Comparison of ENCODE assay signal across 22 cellular contexts in the genomic region with DNA sequence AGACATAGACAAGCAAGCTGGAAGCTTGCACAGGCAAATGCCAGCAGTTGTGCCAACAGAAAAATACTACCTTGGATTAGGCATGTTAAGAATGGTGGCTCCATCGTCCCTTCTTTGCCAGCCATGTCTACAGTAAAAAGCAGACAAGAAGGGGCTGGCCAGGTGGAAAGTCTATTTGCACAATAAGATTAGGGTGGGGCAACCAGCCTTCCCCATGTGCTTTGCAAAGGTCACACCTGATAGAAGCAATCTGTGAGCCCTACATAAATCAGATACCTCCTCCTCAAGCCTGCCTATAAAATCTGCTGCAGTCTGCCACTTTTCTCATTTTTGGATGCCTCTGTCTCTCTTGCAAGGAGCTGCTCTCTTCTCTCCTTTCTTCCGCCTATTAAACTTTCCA.
A peak's percentile ranks its signal among the peaks of the same experiment; 100 is the strongest.
DNase-seq lines count a peak whose midpoint lies in the region; ATAC-seq, FAIRE-seq and TF ChIP-seq lines count a peak whose summit lies in the region.
"Had no signal": no experiment of that assay in that cellular context is flagged by ENCODE, and none has a peak within 500 bp of the region (broad histone marks: within the 10 kb centered on the region; RNA-seq: fewer than 3 reads in every experiment).

No MANE protein-coding gene starts in this region.

- no peaks in the 10 kb centered on the region for H3K79me1 ChIP-seq in mesendoderm (ENCODE audit: low read length)

- H4K5ac ChIP-seq in mesendoderm (ENCODE audit: low read length), result no peak overlapping the region

- H3K4me1 ChIP-seq in colonic mucosa, result no peaks in the 10 kb centered on the region
- no peaks in the 10 kb centered on the region for H3K4me1 ChIP-seq in mesendoderm (ENCODE audit: control insufficient read depth, low read depth, low read length)
- no peaks in the 10 kb centered on the region for H3K4me1 ChIP-seq in small intestine (ENCODE audit: control insufficient read depth in 2 of 2, insufficient read depth in 1 of 2, low read depth in 1 of 2, low read length in 1 of 2)
- H3K4me1 ChIP-seq: A549; BLaER1 treated with 17β-estradiol and CSF1 and Interleukin-3, amounts not matched to agents 10 nM and 100 nM; Caco-2 had no signal

- H3K9ac ChIP-seq in colonic mucosa (ENCODE audit: low read depth in 2 of 2, low read length in 2 of 2) (no peak overlapping the region), mesendoderm (ENCODE audit: low read length) (no peak overlapping the region)
- H3K9ac ChIP-seq: BLaER1 treated with 17β-estradiol and CSF1 and Interleukin-3, amounts not matched to agents 10 nM and 100 nM had no signal

- DNase-seq in DMS53 (lab: John Stamatoyannopoulos, UW) (peak; percentile 16), DMS53 treated with DMSO at 0.1 percent for 48 hours (lab: John Stamatoyannopoulos, UW; ENCODE audit: unreplicated experiment) (no peak), colonic mucosa (peak; percentile 19), mesendoderm (peak; percentile 19), small intestine (peak; percentile 83)
- DNase-seq: AML-193; Caco-2; Calu3; CD4-positive, alpha-beta T cell; CD8-positive, alpha-beta T cell; DMS79 treated with DMSO at 0.1 percent for 48 hours; GF-D8 had no signal

- H2BK120ac ChIP-seq in mesendoderm (ENCODE audit: low read depth, low read length), result no peak overlapping the region

- H3K4ac ChIP-seq in mesendoderm (ENCODE audit: low read depth, low read length), result no peak overlapping the region

- no peak overlapping the region for H2AK5ac ChIP-seq in mesendoderm (ENCODE audit: low read length)

- no peak overlapping the region for H2BK15ac ChIP-seq in mesendoderm (replicated peaks; ENCODE audit: low read depth)

- TF ChIP-seq CTCF in colonic mucosa (IDR thresholded peaks at IDR 0.05), result no peak

- H3K36me3 ChIP-seq in colonic mucosa (no peaks in the 10 kb centered on the region), mesendoderm (ENCODE audit: control insufficient read depth, insufficient read depth, low read length) (no peaks in the 10 kb centered on the region), small intestine (ENCODE audit: control insufficient read depth in 2 of 2, insufficient read depth in 2 of 2, low read length in 2 of 2) (no peaks in the 10 kb centered on the region)
- H3K36me3 ChIP-seq: BLaER1 treated with 17β-estradiol and CSF1 and Interleukin-3, amounts not matched to agents 10 nM and 100 nM had no signal

- H3K56ac ChIP-seq in mesendoderm (ENCODE audit: low read length), result no peak overlapping the region

- no peak for FAIRE-seq in small intestine (lab: Jason Lieb, UNC)
- FAIRE-seq: A549, D721Med, G401.6, GM12891, GM19239 had no signal

- H3K4me3 ChIP-seq in colonic mucosa (no peak overlapping the region), mesendoderm (ENCODE audit: low read length) (no peak overlapping the region), small intestine (ENCODE audit: low read depth in 1 of 2, low read length in 2 of 2) (no peak overlapping the region)
- H3K4me3 ChIP-seq: A549; BLaER1 treated with 17β-estradiol and CSF1 and Interleukin-3, amounts not matched to agents 10 nM and 100 nM had no signal

- H3K27ac ChIP-seq in colonic mucosa (no peak overlapping the region), mesendoderm (ENCODE audit: low read depth, low read length) (no peak overlapping the region), small intestine (ENCODE audit: low read depth in 1 of 2, low read length in 1 of 2) (no peak overlapping the region)
- H3K27ac ChIP-seq: 22Rv1; A549; BLaER1 treated with 17β-estradiol and CSF1 and Interleukin-3, amounts not matched to agents 10 nM and 100 nM; C4-2B had no signal

- ATAC-seq in GM21367 (IDR thresholded peaks at IDR 0.05; ENCODE audit: unreplicated experiment) (no peak), HG02623 (IDR thresholded peaks at IDR 0.05; ENCODE audit: unreplicated experiment) (no peak)
- ATAC-seq: A549; CD8-positive, alpha-beta T cell had no signal

- H3K79me2 ChIP-seq in mesendoderm (ENCODE audit: control insufficient read depth, insufficient read depth, low read length), result no peaks in the 10 kb centered on the region

- H2BK5ac ChIP-seq in mesendoderm (ENCODE audit: low read length), result no peak overlapping the region

- no peak overlapping the region for H4K8ac ChIP-seq in mesendoderm (ENCODE audit: low read depth, low read length)

- no CpG with 5 or more reads among the region's 2 CpGs for WGBS in mesendoderm (ENCODE audit: extremely low coverage, insufficient coverage, low lambda C conversion rate)
- WGBS in small intestine, 3 donors, result 27 to 69% (median 36%) methylated on average over 2 of the region's 2 CpGs

- intact Hi-C loops in colonic mucosa (cut with DNase I), result no loop called here

- H3K4me2 ChIP-seq in mesendoderm (ENCODE audit: low read length), result no peak overlapping the region
- H3K4me2 ChIP-seq: A549; BLaER1 treated with 17β-estradiol and CSF1 and Interleukin-3, amounts not matched to agents 10 nM and 100 nM had no signal

- H3K27me3 ChIP-seq in colonic mucosa (no peaks in the 10 kb centered on the region), mesendoderm (ENCODE audit: insufficient read depth, low read length, poor library complexity) (no peaks in the 10 kb centered on the region), small intestine (ENCODE audit: control insufficient read depth in 2 of 2, insufficient read depth in 2 of 2, low read length in 2 of 2) (no peaks in the 10 kb centered on the region)
- H3K27me3 ChIP-seq: BLaER1 treated with 17β-estradiol and CSF1 and Interleukin-3, amounts not matched to agents 10 nM and 100 nM had no signal

- no peak overlapping the region for H3K23ac ChIP-seq in mesendoderm (ENCODE audit: low read length)

- H3K18ac ChIP-seq in mesendoderm (ENCODE audit: low read length), result no peak overlapping the region

- H3K9me3 ChIP-seq in colonic mucosa, result no peaks in the 10 kb centered on the region
- no peaks in the 10 kb centered on the region for H3K9me3 ChIP-seq in small intestine (ENCODE audit: control insufficient read depth, low read depth)
- H3K9me3 ChIP-seq: A549, Caco-2 had no signal
